16 cellular contexts compared by ENCODE assay signal in genomic region chr2:24771099-24771498, GRCh38. TPM values are rescaled to one million over a fixed set of nuclear protein-coding genes. Genes with fewer than 3 reads are reported as not detected.
A peak's percentile ranks its signal among the peaks of the same experiment; 100 is the strongest.
DNase-seq lines count a peak whose midpoint lies in the region; ATAC-seq and TF ChIP-seq lines count a peak whose summit lies in the region.
"Had no signal": no experiment of that assay in that cellular context is flagged by ENCODE, and none has a peak within 500 bp of the region (broad histone marks: within the 10 kb centered on the region; RNA-seq: fewer than 3 reads in every experiment).

No MANE protein-coding gene starts in this region.

- CTCF ChIA-PET in T-cell (lab: Charles Lee), result no interaction called here

- H3K36me3 Mint-ChIP-seq in T-helper 17 cell (ENCODE audit: low read depth), result peaks cover 8% of the 10 kb centered on the region
- peaks cover 16 to 44% (median 21%) of the 10 kb centered on the region in 3 donors for H3K36me3 Mint-ChIP-seq in immature natural killer cell
- peaks cover 50% of the 10 kb centered on the region for H3K36me3 Mint-ChIP-seq in nephron progenitor cell (ENCODE audit: low read depth)
- peaks cover 36% of the 10 kb centered on the region for H3K36me3 Mint-ChIP-seq in T-cell

- H3K9me3 ChIP-seq in T-helper 17 cell (ENCODE audit: control insufficient read depth, low read length, poor library complexity, severe bottlenecking), result no peaks in the 10 kb centered on the region

- H3K4me3 Mint-ChIP-seq in T-helper 17 cell, result no peak overlapping the region
- H3K4me3 Mint-ChIP-seq in immature natural killer cell, result no peak overlapping the region
- H3K4me3 Mint-ChIP-seq in nephron progenitor cell, result peak overlapping the region; percentile 1
- H3K4me3 Mint-ChIP-seq in T-cell, result no peak overlapping the region
- H3K4me3 Mint-ChIP-seq: B cell; CD4-positive, CD25-positive, alpha-beta regulatory T cell had no signal

- H3K4me1 Mint-ChIP-seq in T-helper 17 cell (peaks cover 8% of the 10 kb centered on the region), immature natural killer cell (peaks cover 12 to 35% of the 10 kb centered on the region in 2 donors), nephron progenitor cell (peaks cover 42% of the 10 kb centered on the region), T-cell (peaks cover 0 to 2% (median 0%) of the 10 kb centered on the region in 3 donors)
- H3K4me1 Mint-ChIP-seq: B cell had no signal

- H3K27ac Mint-ChIP-seq in T-helper 17 cell (peak overlapping the region; percentile 39), immature natural killer cell (peak overlapping the region; percentile 18 to 63 (median 42)), nephron progenitor cell (peak overlapping the region; percentile 92), T-cell (no peak overlapping the region)
- H3K27ac Mint-ChIP-seq: B cell had no signal

- H3K9me3 Mint-ChIP-seq in immature natural killer cell, result no peaks in the 10 kb centered on the region
- peaks cover 18% of the 10 kb centered on the region for H3K9me3 Mint-ChIP-seq in nephron progenitor cell
- no peaks in the 10 kb centered on the region for H3K9me3 Mint-ChIP-seq in T-cell
- H3K9me3 Mint-ChIP-seq: CD4-positive, CD25-positive, alpha-beta regulatory T cell had no signal

- no peak for TF ChIP-seq CTCF in nephron progenitor cell (IDR thresholded peaks at IDR 0.05)

- ATAC-seq in T-helper 17 cell (no peak), GM18870 (IDR thresholded peaks at IDR 0.05; ENCODE audit: unreplicated experiment) (no peak), T-cell (replicated peaks in 1 of 4) (no peak)

- H3K27me3 Mint-ChIP-seq in T-helper 17 cell (no peaks in the 10 kb centered on the region), immature natural killer cell (ENCODE audit: low read depth in 3 of 3) (peaks cover 4 to 15% (median 13%) of the 10 kb centered on the region in 3 donors), nephron progenitor cell (ENCODE audit: low read depth, poor library complexity) (no peaks in the 10 kb centered on the region), T-cell (no peaks in the 10 kb centered on the region)
- H3K27me3 Mint-ChIP-seq: B cell; CD4-positive, CD25-positive, alpha-beta regulatory T cell had no signal

- POLR2A ChIA-PET in T-cell (lab: Charles Lee), result no interaction called here

- DNase-seq in T-helper 17 cell (no peak), amniotic epithelial cell (ENCODE audit: low read depth) (peak; percentile 28), immature natural killer cell (no peak), nephron progenitor cell (no peak), T-cell (no peak), NCI-H69 (lab: John Stamatoyannopoulos, UW) (no peak), HK-2 (ENCODE audit: unreplicated experiment) (no peak)
- DNase-seq: CD4-positive, CD25-positive, alpha-beta regulatory T cell; EL; NCI-H187; NCI-H2171; NCI-H446; OCI-M1; RPMI8226 had no signal

RNA-seq across cellular contexts. Expression of gene PTRHD1, which starts 22.1 kb away (rescaled TPM):
- total RNA-seq in T-helper 17 cell, result 10 to 100 TPM; 19.1 to 21.6 TPM
- 100 to 1,000 TPM in 1 of 3 donors, 10 to 100 TPM in 2; 50.0 to 116 (median 58.6) TPM for polyA plus RNA-seq in immature natural killer cell
- 10 to 100 TPM; 13.6 to 20.1 (median 14.9) TPM for total RNA-seq in T-cell

RNA-seq across cellular contexts. Expression of gene CENPO, which starts 22.1 kb away (rescaled TPM):
- 1 to 10 TPM; 3.5 to 6.5 TPM for total RNA-seq in T-helper 17 cell
- polyA plus RNA-seq in immature natural killer cell, result 1 to 10 TPM; 1.2 to 5.6 (median 4.2) TPM
- 1 to 10 TPM; 4.8 to 8.4 (median 6.4) TPM for total RNA-seq in T-cell

Comparison
In these comparisons a context has a peak if more than half of its experiments do, and no peak if none do; other contexts are left out.
1. H3K27ac Mint-ChIP-seq: peak in T-helper 17 cell (single experiment), immature natural killer cell (6 of 6) and nephron progenitor cell (single experiment); none in T-cell (0 of 2).